18 cellular contexts compared by ENCODE assay signal in the genomic region with DNA sequence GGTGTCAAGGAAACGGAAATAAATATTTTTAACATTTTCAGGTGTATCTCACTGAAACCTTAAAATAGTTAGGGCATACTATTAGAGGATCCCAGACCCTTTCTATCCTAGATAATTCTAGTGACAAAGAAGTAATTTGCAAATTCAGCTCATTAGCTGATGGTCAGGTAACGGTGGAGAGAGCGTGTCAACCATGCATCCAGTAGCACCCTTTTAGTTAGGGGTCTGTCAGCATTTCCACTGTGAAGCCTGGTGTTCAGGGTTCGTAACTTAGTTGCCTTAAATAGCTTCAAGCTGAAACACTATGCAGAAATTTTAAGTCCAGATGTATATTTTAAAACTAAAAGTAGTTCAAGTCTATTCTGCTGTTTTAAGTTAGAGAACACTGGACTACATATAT. TPM values are rescaled to one million over a fixed set of nuclear protein-coding genes. Genes with fewer than 3 reads are reported as not detected.
DNase-seq lines count a peak whose midpoint lies in the region; ATAC-seq and TF ChIP-seq lines count a peak whose summit lies in the region.
"Had no signal": no experiment of that assay in that cellular context is flagged by ENCODE, and none has a peak within 500 bp of the region (broad histone marks: within the 10 kb centered on the region; RNA-seq: fewer than 3 reads in every experiment).

No MANE protein-coding gene starts in this region.

- H3K9me3 ChIP-seq in CD4-positive, CD25-positive, alpha-beta regulatory T cell (ENCODE audit: control insufficient read depth in 2 of 2, low read length in 2 of 2), result no peaks in the 10 kb centered on the region
- H3K9me3 ChIP-seq in CD8-positive, alpha-beta memory T cell (ENCODE audit: low read length), result no peaks in the 10 kb centered on the region
- no peaks in the 10 kb centered on the region for H3K9me3 ChIP-seq in OCI-LY7 (ENCODE audit: low read length)

- no peaks in the 10 kb centered on the region for H3K9me2 ChIP-seq in OCI-LY7 (ENCODE audit: insufficient read depth, low read length)

- H2AFZ ChIP-seq in OCI-LY7 (ENCODE audit: low read length), result no peak overlapping the region
- H2AFZ ChIP-seq: parathyroid adenoma had no signal

- TF ChIP-seq CTCF in OCI-LY7 (conservative IDR thresholded peaks at IDR 0.05; ENCODE audit: low read length) (no peak), astrocyte of the spinal cord (IDR thresholded peaks at IDR 0.05; ENCODE audit: low read depth, low read length) (no peak)

- H3K79me2 ChIP-seq in OCI-LY7 (ENCODE audit: insufficient read depth, low read depth, low read length), result no peaks in the 10 kb centered on the region
- H3K79me2 ChIP-seq: parathyroid adenoma had no signal

- H3K9me3 Mint-ChIP-seq in CD4-positive, CD25-positive, alpha-beta regulatory T cell, result peaks cover 0 to 2% (median 0%) of the 10 kb centered on the region in 7 donors
- no peaks in the 10 kb centered on the region for H3K9me3 Mint-ChIP-seq in CD8-positive, alpha-beta memory T cell
- H3K9me3 Mint-ChIP-seq: activated naive CD8-positive, alpha-beta T cell treated with anti-CD3 and anti-CD28 coated beads, Interleukin-2, amount 10 ng/mL, durations not matched to agents 7 days and 5 days; dendritic cell treated with granulocyte-macrophage colony-stimulating factor and Interleukin-4, amounts not matched to agents 40 ng/mL and 50 ng/mL, for 4 days had no signal

- no peaks in the 10 kb centered on the region for H3K36me3 Mint-ChIP-seq in CD4-positive, CD25-positive, alpha-beta regulatory T cell
- H3K36me3 Mint-ChIP-seq in CD8-positive, alpha-beta memory T cell, result peaks cover 0 to 10% (median 0%) of the 10 kb centered on the region in 3 donors
- H3K36me3 Mint-ChIP-seq: activated naive CD8-positive, alpha-beta T cell treated with anti-CD3 and anti-CD28 coated beads, Interleukin-2, amount 10 ng/mL, durations not matched to agents 7 days and 5 days had no signal

- peaks cover 17% of the 10 kb centered on the region for H3K27me3 Mint-ChIP-seq in CD4-positive, CD25-positive, alpha-beta regulatory T cell
- H3K27me3 Mint-ChIP-seq in CD8-positive, alpha-beta memory T cell, result peaks cover 4 to 8% of the 10 kb centered on the region in 2 donors
- H3K27me3 Mint-ChIP-seq: dendritic cell treated with granulocyte-macrophage colony-stimulating factor and Interleukin-4, amounts not matched to agents 40 ng/mL and 50 ng/mL, for 4 days had no signal

- H3K4me2 ChIP-seq in OCI-LY7 (ENCODE audit: low read length), result peak overlapping the region; percentile 28

- peak overlapping the region in 2 of 4 donors; percentile 21 to 90 for H3K4me3 Mint-ChIP-seq in CD4-positive, CD25-positive, alpha-beta regulatory T cell
- H3K4me3 Mint-ChIP-seq in CD8-positive, alpha-beta memory T cell, result peak overlapping the region in 6 of 7 donors; percentile 72 to 100 (median 96)
- H3K4me3 Mint-ChIP-seq: activated naive CD8-positive, alpha-beta T cell treated with anti-CD3 and anti-CD28 coated beads, Interleukin-2, amount 10 ng/mL, durations not matched to agents 7 days and 5 days; dendritic cell treated with granulocyte-macrophage colony-stimulating factor and Interleukin-4, amounts not matched to agents 40 ng/mL and 50 ng/mL, for 4 days had no signal

- peaks cover 32% of the 10 kb centered on the region for H3K4me1 ChIP-seq in CD4-positive, CD25-positive, alpha-beta regulatory T cell (ENCODE audit: control insufficient read depth, insufficient read depth, low read length, poor library complexity, severe bottlenecking)
- H3K4me1 ChIP-seq in CD8-positive, alpha-beta memory T cell (ENCODE audit: insufficient read depth, low read length), result peaks cover 13% of the 10 kb centered on the region
- peaks cover 34% of the 10 kb centered on the region for H3K4me1 ChIP-seq in OCI-LY7 (ENCODE audit: insufficient read depth, low read length, poor library complexity, severe bottlenecking)
- H3K4me1 ChIP-seq: parathyroid adenoma had no signal

- ATAC-seq in CD4-positive, CD25-positive, alpha-beta regulatory T cell (ENCODE audit: low read depth in 2 of 2), result no peak
- ATAC-seq in GM18858 (IDR thresholded peaks at IDR 0.05; ENCODE audit: unreplicated experiment) (no peak), GM18519 (IDR thresholded peaks at IDR 0.05; ENCODE audit: low FRiP score, unreplicated experiment) (no peak)

- in situ Hi-C loops in astrocyte of the spinal cord (cut with HindIII; ENCODE audit: low sequenced_read_pairs), result no loop called here

- POLR2A ChIA-PET in CD8-positive, alpha-beta memory T cell (lab: Charles Lee), result no interaction called here
- POLR2A ChIA-PET in OCI-LY7 (lab: Charles Lee), result no interaction called here

- no peaks in the 10 kb centered on the region for H3K27me3 ChIP-seq in CD4-positive, CD25-positive, alpha-beta regulatory T cell (ENCODE audit: control insufficient read depth, insufficient read depth, low read length)
- no peaks in the 10 kb centered on the region for H3K27me3 ChIP-seq in CD8-positive, alpha-beta memory T cell (ENCODE audit: insufficient read depth, low read length, poor library complexity, severe bottlenecking)

- H3K4me1 Mint-ChIP-seq in CD4-positive, CD25-positive, alpha-beta regulatory T cell, result peaks cover 23 to 60% (median 38%) of the 10 kb centered on the region in 4 donors
- peaks cover 51 to 66% (median 59%) of the 10 kb centered on the region in 3 donors for H3K4me1 Mint-ChIP-seq in CD8-positive, alpha-beta memory T cell

- H3K27ac Mint-ChIP-seq in CD4-positive, CD25-positive, alpha-beta regulatory T cell, result no peak overlapping the region
- peak overlapping the region in 6 of 8 donors; percentile 18 to 92 (median 76) for H3K27ac Mint-ChIP-seq in CD8-positive, alpha-beta memory T cell
- H3K27ac Mint-ChIP-seq: activated naive CD8-positive, alpha-beta T cell treated with anti-CD3 and anti-CD28 coated beads, Interleukin-2, amount 10 ng/mL, durations not matched to agents 7 days and 5 days; dendritic cell treated with granulocyte-macrophage colony-stimulating factor and Interleukin-4, amounts not matched to agents 40 ng/mL and 50 ng/mL, for 4 days; naive B cell had no signal

- intact Hi-C loops in OCI-LY7 (cut with micrococcal nuclease; ENCODE audit: unreplicated experiment), result loop anchor here (10.0 kb wide), 2 partner anchors 289 to 499 kb away; no protein-coding TSS in a partner anchor

- peak overlapping the region; percentile 58 for H3K4me3 ChIP-seq in CD4-positive, CD25-positive, alpha-beta regulatory T cell (ENCODE audit: low read depth, low read length)
- H3K4me3 ChIP-seq in CD8-positive, alpha-beta memory T cell (ENCODE audit: low read length), result no peak overlapping the region
- H3K4me3 ChIP-seq in OCI-LY7 (ENCODE audit: low read depth, low read length, poor library complexity, severe bottlenecking) (no peak overlapping the region), astrocyte of the spinal cord (ENCODE audit: low read depth, low read length) (peak overlapping the region; percentile 3)

- CTCF ChIA-PET in CD8-positive, alpha-beta memory T cell (lab: Charles Lee), result no interaction called here
- CTCF ChIA-PET in OCI-LY7 (lab: Charles Lee; ENCODE audit: unreplicated experiment), result no interaction called here

- H3K27ac ChIP-seq in CD4-positive, CD25-positive, alpha-beta regulatory T cell (ENCODE audit: insufficient read depth, low read length, poor library complexity, severe bottlenecking), result no peak overlapping the region
- H3K27ac ChIP-seq in CD8-positive, alpha-beta memory T cell (ENCODE audit: low read depth, low read length), result no peak overlapping the region
- no peak overlapping the region for H3K27ac ChIP-seq in OCI-LY7 (ENCODE audit: low read depth, low read length, poor library complexity, severe bottlenecking)
- H3K27ac ChIP-seq: parathyroid adenoma had no signal

- no peaks in the 10 kb centered on the region for H4K20me1 ChIP-seq in OCI-LY7 (ENCODE audit: insufficient read depth, low read length)

- no peak for DNase-seq in CD4-positive, CD25-positive, alpha-beta regulatory T cell
- no peak for DNase-seq in CD8-positive, alpha-beta memory T cell
- DNase-seq in OCI-LY7 (ENCODE audit: low spot score) (peak; percentile 4), astrocyte of the spinal cord (ENCODE audit: low read depth, low spot score) (no peak), DMS114 treated with DMSO at 0.1 percent for 48 hours (lab: John Stamatoyannopoulos, UW; ENCODE audit: unreplicated experiment) (no peak)
- no peak for DNase-seq in activated CD4-positive, CD25-positive, alpha-beta regulatory T cell (lab: John Stamatoyannopoulos, UW)
- DNase-seq: activated naive CD8-positive, alpha-beta T cell treated with anti-CD3 and anti-CD28 coated beads, Interleukin-2, amount 10 ng/mL, durations not matched to agents 7 days and 5 days; KBM-7; mammary epithelial cell; naive B cell; NCI-H1417; NCI-H69; SIG-M5; stimulated activated CD4-positive, alpha-beta T cell treated with anti-CD3 and anti-CD28 coated beads, Interleukin-2, amount 100 ng/mL, for 24 hours had no signal

- BruUV-seq in OCI-LY7 (replicated peaks; lab: Mats Ljungman, UMichigan), result no TSS peak

- no peaks in the 10 kb centered on the region for H3K36me3 ChIP-seq in CD4-positive, CD25-positive, alpha-beta regulatory T cell (ENCODE audit: control insufficient read depth, insufficient read depth, low read length)
- H3K36me3 ChIP-seq in CD8-positive, alpha-beta memory T cell (ENCODE audit: insufficient read depth, low read length), result no peaks in the 10 kb centered on the region
- no peaks in the 10 kb centered on the region for H3K36me3 ChIP-seq in OCI-LY7 (ENCODE audit: insufficient read depth, low read length)

RNA-seq across cellular contexts. Expression of a gene that starts 48.5 kb away (rescaled TPM):
- 5.7 TPM for total RNA-seq in CD4-positive, CD25-positive, alpha-beta regulatory T cell
- polyA plus RNA-seq in CD4-positive, CD25-positive, alpha-beta regulatory T cell, result 1 to 10 TPM; 4.8 to 7.8 (median 6.1) TPM
- 10 to 100 TPM; 14.6 to 17.1 TPM for total RNA-seq in CD8-positive, alpha-beta memory T cell
- 13.7 TPM for polyA plus RNA-seq in CD8-positive, alpha-beta memory T cell
- 0.44 and 1.1 TPM in 2 replicates for total RNA-seq in OCI-LY7 (2014; rRNA removed; shearing (Covaris generic))
- 6.6 and 7.1 TPM in 2 replicates for total RNA-seq in OCI-LY7 (2022)

Comparison
In these comparisons a context has a peak if more than half of its experiments do, and no peak if none do; other contexts are left out.
1. H3K4me3 ChIP-seq: peak in CD4-positive, CD25-positive, alpha-beta regulatory T cell (single experiment) and astrocyte of the spinal cord (single experiment); none in CD8-positive, alpha-beta memory T cell (single experiment) and OCI-LY7 (single experiment).
2. H3K27ac Mint-ChIP-seq: peak in CD8-positive, alpha-beta memory T cell (6 of 8); none in CD4-positive, CD25-positive, alpha-beta regulatory T cell (0 of 3).